ENCODE assay signal across 9 cellular contexts in the genomic region with DNA sequence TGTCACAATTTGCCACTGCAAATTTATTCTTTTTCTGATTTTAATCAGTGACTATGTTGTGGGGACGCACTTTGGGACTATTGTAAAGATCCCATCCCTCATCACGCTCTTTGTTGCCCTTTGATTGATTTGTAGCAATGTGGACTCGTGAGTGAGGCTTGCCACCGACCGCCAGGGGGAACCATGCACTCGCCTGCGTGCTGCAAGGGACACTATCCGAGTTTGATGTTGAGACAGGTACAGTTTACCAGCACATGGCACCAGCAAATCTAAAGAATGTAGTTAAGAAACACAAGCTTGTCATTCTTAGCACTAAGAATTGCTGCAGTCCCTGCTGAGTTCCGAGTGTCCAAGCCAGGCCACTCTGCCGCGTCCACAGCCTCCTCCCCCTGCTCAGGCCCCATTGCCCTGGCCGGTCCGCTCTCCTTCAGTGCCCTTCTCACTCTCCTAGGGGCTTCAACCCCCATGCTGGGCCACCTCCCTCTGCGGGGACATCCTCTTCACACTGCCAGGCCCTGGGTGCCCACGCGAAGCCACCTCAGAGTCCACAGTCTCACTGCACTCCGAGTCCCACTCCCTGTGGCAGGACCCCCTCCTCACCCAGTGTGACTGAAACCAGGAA. TPM values are rescaled to one million over a fixed set of nuclear protein-coding genes. Genes with fewer than 3 reads are reported as not detected.
A peak's percentile ranks its signal among the peaks of the same experiment; 100 is the strongest.
DNase-seq lines count a peak whose midpoint lies in the region; ATAC-seq and TF ChIP-seq lines count a peak whose summit lies in the region.
"Had no signal": no experiment of that assay in that cellular context is flagged by ENCODE, and none has a peak within 500 bp of the region (broad histone marks: within the 10 kb centered on the region; RNA-seq: fewer than 3 reads in every experiment).

No MANE protein-coding gene starts in this region.

- DNase-seq in DMS 273 (lab: John Stamatoyannopoulos, UW; ENCODE audit: unreplicated experiment) (peak; percentile 56), DMS 273 treated with DMSO at 0.1 percent for 48 hours (lab: John Stamatoyannopoulos, UW) (no peak), NCI-H1694 (lab: John Stamatoyannopoulos, UW) (peak; percentile 13), dermis microvascular lymphatic vessel endothelial cell (ENCODE audit: low read depth in 2 of 2) (peak; percentile 38 to 59), lung (ENCODE audit: low spot score) (peak; percentile 82)
- DNase-seq in activated CD4-positive, alpha-beta T cell treated with anti-CD3 and anti-CD28 coated beads, Interleukin-2, amount 10 ng/mL, durations not matched to agents 24 days and 14 days: peak; percentile 90
- peak; percentile 20 to 27 for DNase-seq in stimulated activated CD8-positive, alpha-beta memory T cell treated with anti-CD3 and anti-CD28 coated beads, Interleukin-2, amount 100 ng/mL, for 1 hour (ENCODE audit: low read depth in 2 of 2)

- no peak overlapping the region for H3K4me3 Mint-ChIP-seq in activated CD4-positive, alpha-beta T cell treated with anti-CD3 and anti-CD28 coated beads, Interleukin-2, amount 10 ng/mL, durations not matched to agents 24 days and 14 days

- H3K27ac ChIP-seq in lung (ENCODE audit: low read depth in 1 of 2, low read length in 1 of 2): peak overlapping the region in 1 of 2 donors; percentile 1
- H3K27ac ChIP-seq: skin epidermis had no signal

- ATAC-seq in HG02623 (IDR thresholded peaks at IDR 0.05; ENCODE audit: unreplicated experiment): peak; percentile 71
- peak; percentile 51 for ATAC-seq in lung (ENCODE audit: insufficient read depth, low FRiP score)

- H3K4me3 ChIP-seq in lung: no peak overlapping the region
- H3K4me3 ChIP-seq: skin epidermis had no signal

- TF ChIP-seq CTCF in lung (IDR thresholded peaks at IDR 0.05; ENCODE audit: control extremely low read depth, extremely low read depth): peak; percentile 62

- peaks cover 0 to 3% of the 10 kb centered on the region in 2 donors for H3K4me1 ChIP-seq in lung (ENCODE audit: control insufficient read depth in 2 of 2, insufficient read depth in 2 of 2, low read length in 2 of 2)

- H3K4me1 Mint-ChIP-seq in activated CD4-positive, alpha-beta T cell treated with anti-CD3 and anti-CD28 coated beads, Interleukin-2, amount 10 ng/mL, durations not matched to agents 24 days and 14 days: peaks cover 5% of the 10 kb centered on the region

- H3K36me3 ChIP-seq in lung (ENCODE audit: control insufficient read depth in 2 of 2, insufficient read depth in 2 of 2, low read length in 2 of 2): no peaks in the 10 kb centered on the region

- no peaks in the 10 kb centered on the region for H3K27me3 ChIP-seq in lung (ENCODE audit: control insufficient read depth, insufficient read depth)

- 15 to 23% methylated on average over 17 of the region's 17 CpGs for WGBS in lung, 2 donors

- no peaks in the 10 kb centered on the region for H3K36me3 Mint-ChIP-seq in activated CD4-positive, alpha-beta T cell treated with anti-CD3 and anti-CD28 coated beads, Interleukin-2, amount 10 ng/mL, durations not matched to agents 24 days and 14 days (ENCODE audit: low read depth)

- H3K27me3 Mint-ChIP-seq in activated CD4-positive, alpha-beta T cell treated with anti-CD3 and anti-CD28 coated beads, Interleukin-2, amount 10 ng/mL, durations not matched to agents 24 days and 14 days: peaks cover 22% of the 10 kb centered on the region

- no peaks in the 10 kb centered on the region for H3K9me3 ChIP-seq in lung (ENCODE audit: control insufficient read depth in 2 of 2, insufficient read depth in 1 of 2, low read length in 1 of 2)

- H3K9me3 Mint-ChIP-seq in activated CD4-positive, alpha-beta T cell treated with anti-CD3 and anti-CD28 coated beads, Interleukin-2, amount 10 ng/mL, durations not matched to agents 24 days and 14 days: no peaks in the 10 kb centered on the region

- no peak overlapping the region for H3K27ac Mint-ChIP-seq in activated CD4-positive, alpha-beta T cell treated with anti-CD3 and anti-CD28 coated beads, Interleukin-2, amount 10 ng/mL, durations not matched to agents 24 days and 14 days

- intact Hi-C loops in activated CD4-positive, alpha-beta T cell treated with anti-CD3 and anti-CD28 coated beads, Interleukin-2, amount 10 ng/mL, durations not matched to agents 24 days and 14 days (cut with micrococcal nuclease): loop anchor here (1.0 kb wide), 2 partner anchors 46 to 367 kb away; no protein-coding TSS in a partner anchor

RNA-seq across cellular contexts. Expression of a gene that starts 2.0 kb away (rescaled TPM):
- not detected in 2 replicates for total RNA-seq in activated CD4-positive, alpha-beta T cell treated with anti-CD3 and anti-CD28 coated beads, Interleukin-2, amount 10 ng/mL, durations not matched to agents 24 days and 14 days
- total RNA-seq in dermis microvascular lymphatic vessel endothelial cell (not detected in 2 replicates), lung (1,000 to 10,000 TPM in 1 of 2 donors, 100 to 1,000 TPM in 1; 921 to 7,888 TPM)
- over 10,000 TPM in 1 of 2 donors, 1,000 to 10,000 TPM in 1; 4,237 to 22,611 TPM for polyA plus RNA-seq in lung

RNA-seq across cellular contexts. Expression of a gene that starts 48.5 kb away (rescaled TPM):
- not detected in 2 replicates for total RNA-seq in activated CD4-positive, alpha-beta T cell treated with anti-CD3 and anti-CD28 coated beads, Interleukin-2, amount 10 ng/mL, durations not matched to agents 24 days and 14 days
- total RNA-seq in dermis microvascular lymphatic vessel endothelial cell (not detected in 2 replicates), lung (1,000 to 10,000 TPM; 3,820 to 8,195 TPM)
- polyA plus RNA-seq in lung: 1,000 to 10,000 TPM; 3,653 to 7,035 TPM

RNA-seq across cellular contexts. Expression of a gene that starts 49.9 kb away (rescaled TPM):
- 0.40 and 0.45 TPM in 2 replicates for total RNA-seq in activated CD4-positive, alpha-beta T cell treated with anti-CD3 and anti-CD28 coated beads, Interleukin-2, amount 10 ng/mL, durations not matched to agents 24 days and 14 days
- total RNA-seq in dermis microvascular lymphatic vessel endothelial cell (0.25 and 0.39 TPM in 2 replicates), lung (under 1 TPM; 0.14 to 0.77 TPM)
- polyA plus RNA-seq in lung: under 1 TPM; 0.61 to 0.88 TPM

Comparison
In these comparisons a context has a peak if more than half of its experiments do, and no peak if none do; other contexts are left out.
1. RNA of a gene that starts 2.0 kb away (total RNA-seq): 921 to 7,888 TPM in lung; not detected in activated CD4-positive, alpha-beta T cell treated with anti-CD3 and anti-CD28 coated beads, Interleukin-2, amount 10 ng/mL, durations not matched to agents 24 days and 14 days and not detected in dermis microvascular lymphatic vessel endothelial cell; every median in the first group is over 100 times any median in the second.
2. RNA of a gene that starts 48.5 kb away (total RNA-seq): 3,820 to 8,195 TPM in lung; not detected in activated CD4-positive, alpha-beta T cell treated with anti-CD3 and anti-CD28 coated beads, Interleukin-2, amount 10 ng/mL, durations not matched to agents 24 days and 14 days and not detected in dermis microvascular lymphatic vessel endothelial cell; every median in the first group is over 1,000 times any median in the second.